16 cellular contexts compared by ENCODE assay signal in the genomic region with DNA sequence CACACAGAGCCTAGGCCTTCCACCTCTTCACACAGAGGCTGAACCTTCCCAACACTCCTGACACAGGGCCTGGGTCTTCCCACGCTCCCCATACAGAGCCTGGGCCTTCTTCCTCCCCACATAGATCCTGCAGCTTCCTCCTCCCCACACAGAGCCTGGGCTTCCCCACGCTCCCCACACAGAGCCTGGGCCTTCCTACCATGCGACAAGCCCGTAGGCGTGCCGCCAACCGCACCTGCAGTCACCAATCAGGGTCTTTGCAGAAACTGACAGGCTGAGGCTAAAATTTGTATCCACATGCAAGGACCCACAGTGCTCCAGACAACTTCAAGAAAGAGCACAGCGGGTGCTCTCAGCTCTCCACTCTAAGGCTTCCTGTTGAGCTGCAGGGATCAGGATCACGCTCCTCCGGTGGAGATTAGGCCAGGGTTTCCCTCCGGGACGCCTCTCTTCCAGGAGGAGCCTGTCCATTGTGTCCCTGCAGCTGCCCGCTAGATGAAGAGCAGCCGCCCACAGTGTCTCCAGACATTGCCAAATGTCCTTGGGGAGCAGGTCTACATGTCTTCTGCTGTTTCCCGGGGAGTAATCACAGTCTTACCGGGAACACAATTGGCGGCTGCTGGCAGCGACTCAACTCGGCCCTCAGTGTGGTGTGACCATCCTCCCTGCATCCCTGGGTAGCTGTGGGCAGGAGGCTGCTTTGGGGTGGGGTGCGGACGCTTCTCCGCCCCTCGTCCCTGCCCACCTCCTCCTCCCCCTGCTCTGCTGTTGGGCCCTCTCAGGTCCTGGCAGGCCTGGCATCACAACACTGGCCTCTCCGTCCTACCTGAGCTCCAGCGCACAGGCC. TPM values are rescaled to one million over a fixed set of nuclear protein-coding genes. Genes with fewer than 3 reads are reported as not detected.
A peak's percentile ranks its signal among the peaks of the same experiment; 100 is the strongest.
DNase-seq lines count a peak whose midpoint lies in the region; ATAC-seq lines count a peak whose summit lies in the region.
"Had no signal": no experiment of that assay in that cellular context is flagged by ENCODE, and none has a peak within 500 bp of the region (broad histone marks: within the 10 kb centered on the region; RNA-seq: fewer than 3 reads in every experiment).

No MANE protein-coding gene starts in this region.

- H3K27me3 ChIP-seq in naive thymus-derived CD4-positive, alpha-beta T cell (ENCODE audit: control insufficient read depth in 2 of 2, insufficient read depth in 2 of 2, low read length in 2 of 2), result no peaks in the 10 kb centered on the region
- H3K27me3 ChIP-seq in aorta (ENCODE audit: control insufficient read depth in 1 of 2, insufficient read depth in 2 of 2, low read length in 1 of 2), result no peaks in the 10 kb centered on the region
- H3K27me3 ChIP-seq: body of pancreas had no signal

- H3K4me3 Mint-ChIP-seq in activated T-helper 1 cell treated with anti-CD3 and anti-CD28 coated beads, Interleukin-12 subunit alpha, Interleukin-12 subunit beta, Interleukin-2, Interleukin-4 antibody, amounts not matched to agents 30 ng/mL and 10 ng/mL and 1 ng/mL, durations not matched to agents 14 hours and 24 hours and 36 hours, result no peak overlapping the region
- no peak overlapping the region for H3K4me3 Mint-ChIP-seq in naive thymus-derived CD4-positive, alpha-beta T cell

- peak; percentile 53 for ATAC-seq in naive thymus-derived CD4-positive, alpha-beta T cell
- peak; percentile 15 for ATAC-seq in aorta (ENCODE audit: low FRiP score)
- no peak for ATAC-seq in GM19467 (IDR thresholded peaks at IDR 0.05; ENCODE audit: unreplicated experiment)
- no peak for ATAC-seq in GM19035 (IDR thresholded peaks at IDR 0.05; ENCODE audit: unreplicated experiment)
- ATAC-seq: body of pancreas had no signal

- peak overlapping the region; percentile 65 for H3K27ac Mint-ChIP-seq in activated T-helper 1 cell treated with anti-CD3 and anti-CD28 coated beads, Interleukin-12 subunit alpha, Interleukin-12 subunit beta, Interleukin-2, Interleukin-4 antibody, amounts not matched to agents 30 ng/mL and 10 ng/mL and 1 ng/mL, durations not matched to agents 14 hours and 24 hours and 36 hours
- H3K27ac Mint-ChIP-seq in naive thymus-derived CD4-positive, alpha-beta T cell, result peak overlapping the region in 2 of 9 donors; percentile 39 to 40

- intact Hi-C loops in activated T-helper 1 cell treated with anti-CD3 and anti-CD28 coated beads, Interleukin-12 subunit alpha, Interleukin-12 subunit beta, Interleukin-2, Interleukin-4 antibody, amounts not matched to agents 30 ng/mL and 10 ng/mL and 1 ng/mL, durations not matched to agents 14 hours and 24 hours and 36 hours (cut with micrococcal nuclease), result no loop called here
- intact Hi-C loops in naive thymus-derived CD4-positive, alpha-beta T cell (cut with micrococcal nuclease), result no loop called here
- intact Hi-C loops in aorta (cut with DNase I), result no loop called here

- no peak overlapping the region for H3K4me3 ChIP-seq in naive thymus-derived CD4-positive, alpha-beta T cell (ENCODE audit: low read length)
- H3K4me3 ChIP-seq in aorta (ENCODE audit: low read length in 2 of 2), result no peak overlapping the region
- H3K4me3 ChIP-seq: body of pancreas had no signal

- no peaks in the 10 kb centered on the region for H3K36me3 ChIP-seq in naive thymus-derived CD4-positive, alpha-beta T cell (ENCODE audit: control insufficient read depth in 2 of 3, insufficient read depth in 3 of 3, low read length in 3 of 3)
- no peaks in the 10 kb centered on the region for H3K36me3 ChIP-seq in aorta (ENCODE audit: control insufficient read depth in 1 of 2, insufficient read depth in 2 of 2, low read length in 1 of 2)

- CTCF ChIA-PET in naive thymus-derived CD4-positive, alpha-beta T cell (lab: Charles Lee), result no interaction called here

- no peaks in the 10 kb centered on the region for H3K36me3 Mint-ChIP-seq in activated T-helper 1 cell treated with anti-CD3 and anti-CD28 coated beads, Interleukin-12 subunit alpha, Interleukin-12 subunit beta, Interleukin-2, Interleukin-4 antibody, amounts not matched to agents 30 ng/mL and 10 ng/mL and 1 ng/mL, durations not matched to agents 14 hours and 24 hours and 36 hours (ENCODE audit: low read depth)
- no peaks in the 10 kb centered on the region for H3K36me3 Mint-ChIP-seq in naive thymus-derived CD4-positive, alpha-beta T cell

- WGBS in aorta, 2 donors, result 92 to 93% methylated on average over 25 of the region's 25 CpGs

- no peaks in the 10 kb centered on the region for H3K4me1 Mint-ChIP-seq in activated T-helper 1 cell treated with anti-CD3 and anti-CD28 coated beads, Interleukin-12 subunit alpha, Interleukin-12 subunit beta, Interleukin-2, Interleukin-4 antibody, amounts not matched to agents 30 ng/mL and 10 ng/mL and 1 ng/mL, durations not matched to agents 14 hours and 24 hours and 36 hours (ENCODE audit: low read depth)
- H3K4me1 Mint-ChIP-seq in naive thymus-derived CD4-positive, alpha-beta T cell, result peaks cover 0 to 11% (median 0%) of the 10 kb centered on the region in 7 donors

- no peaks in the 10 kb centered on the region for H3K9me3 ChIP-seq in naive thymus-derived CD4-positive, alpha-beta T cell (ENCODE audit: control insufficient read depth in 2 of 3, low read length in 3 of 3)
- H3K9me3 ChIP-seq in aorta (ENCODE audit: control insufficient read depth, low read length), result no peaks in the 10 kb centered on the region
- H3K9me3 ChIP-seq: body of pancreas had no signal

- H3K27ac ChIP-seq in naive thymus-derived CD4-positive, alpha-beta T cell (ENCODE audit: low read depth, low read length), result no peak overlapping the region
- H3K27ac ChIP-seq in aorta (ENCODE audit: low read depth in 1 of 2, low read length in 2 of 2), result no peak overlapping the region
- H3K27ac ChIP-seq: body of pancreas had no signal

- no peaks in the 10 kb centered on the region for H3K9me3 Mint-ChIP-seq in activated T-helper 1 cell treated with anti-CD3 and anti-CD28 coated beads, Interleukin-12 subunit alpha, Interleukin-12 subunit beta, Interleukin-2, Interleukin-4 antibody, amounts not matched to agents 30 ng/mL and 10 ng/mL and 1 ng/mL, durations not matched to agents 14 hours and 24 hours and 36 hours
- H3K9me3 Mint-ChIP-seq in naive thymus-derived CD4-positive, alpha-beta T cell, result no peaks in the 10 kb centered on the region

- POLR2A ChIA-PET in naive thymus-derived CD4-positive, alpha-beta T cell (lab: Charles Lee), result no interaction called here

- peak; percentile 13 for DNase-seq in stimulated activated CD4-positive, alpha-beta T cell treated with anti-CD3 and anti-CD28 coated beads, Interleukin-12 subunit alpha, Interleukin-12 subunit beta, amount 100 ng/mL, for 4 hours
- no peak for DNase-seq in stimulated activated CD4-positive, alpha-beta T cell treated with anti-CD3 and anti-CD28 coated beads, Interleukin-4, amount 100 ng/mL, for 24 hours
- DNase-seq in activated T-helper 1 cell treated with anti-CD3 and anti-CD28 coated beads, Interleukin-12 subunit alpha, Interleukin-12 subunit beta, Interleukin-2, Interleukin-4 antibody, amounts not matched to agents 30 ng/mL and 10 ng/mL and 1 ng/mL, durations not matched to agents 14 hours and 24 hours and 36 hours (ENCODE audit: low spot score), result no peak
- DNase-seq in naive thymus-derived CD4-positive, alpha-beta T cell, result no peak
- peak in 1 of 2 donors; percentile 72 for DNase-seq in aorta
- DNase-seq in OCI-M2 (lab: John Stamatoyannopoulos, UW; ENCODE audit: unreplicated experiment), result no peak
- DNase-seq: activated T-cell treated with anti-CD3 and anti-CD28 coated beads, Interleukin-2, amount 50 U/mL, for 48 hours; body of pancreas; DMS53; effector CD4-positive, alpha-beta T cell; NCI-H524 treated with DMSO at 0.1 percent for 48 hours; nucleus accumbens; small intestine; SW 1271 had no signal

- H3K27me3 Mint-ChIP-seq in activated T-helper 1 cell treated with anti-CD3 and anti-CD28 coated beads, Interleukin-12 subunit alpha, Interleukin-12 subunit beta, Interleukin-2, Interleukin-4 antibody, amounts not matched to agents 30 ng/mL and 10 ng/mL and 1 ng/mL, durations not matched to agents 14 hours and 24 hours and 36 hours (ENCODE audit: insufficient read depth), result no peaks in the 10 kb centered on the region
- no peaks in the 10 kb centered on the region for H3K27me3 Mint-ChIP-seq in naive thymus-derived CD4-positive, alpha-beta T cell

- H3K4me1 ChIP-seq in naive thymus-derived CD4-positive, alpha-beta T cell (ENCODE audit: control insufficient read depth in 2 of 2, insufficient read depth in 2 of 2, low read length in 2 of 2), result no peaks in the 10 kb centered on the region
- H3K4me1 ChIP-seq in aorta (ENCODE audit: control insufficient read depth in 1 of 2, insufficient read depth in 2 of 2, low read length in 2 of 2), result no peaks in the 10 kb centered on the region
- H3K4me1 ChIP-seq: body of pancreas had no signal

RNA-seq across cellular contexts. Expression of gene CFAP46, which starts 9.7 kb away (rescaled TPM):
- total RNA-seq in activated T-helper 1 cell treated with anti-CD3 and anti-CD28 coated beads, Interleukin-12 subunit alpha, Interleukin-12 subunit beta, Interleukin-2, Interleukin-4 antibody, amounts not matched to agents 30 ng/mL and 10 ng/mL and 1 ng/mL, durations not matched to agents 14 hours and 24 hours and 36 hours, result not detected in 2 replicates
- under 1 TPM in 1 of 5 experiments, not detected in 4; 0.05 TPM for total RNA-seq in naive thymus-derived CD4-positive, alpha-beta T cell
- polyA plus RNA-seq in naive thymus-derived CD4-positive, alpha-beta T cell, result not detected
- under 1 TPM in 1 of 2 donors, not detected in 1; 0.42 TPM for total RNA-seq in aorta
- polyA plus RNA-seq in aorta, result not detected

Comparison
In these comparisons a context has a peak if more than half of its experiments do, and no peak if none do; other contexts are left out.
1. ATAC-seq: peak in naive thymus-derived CD4-positive, alpha-beta T cell (single experiment) and aorta (single experiment); none in GM19467 (single experiment) and GM19035 (single experiment).